Comparison of ENCODE assay signal across 16 cellular contexts in the genomic region with DNA sequence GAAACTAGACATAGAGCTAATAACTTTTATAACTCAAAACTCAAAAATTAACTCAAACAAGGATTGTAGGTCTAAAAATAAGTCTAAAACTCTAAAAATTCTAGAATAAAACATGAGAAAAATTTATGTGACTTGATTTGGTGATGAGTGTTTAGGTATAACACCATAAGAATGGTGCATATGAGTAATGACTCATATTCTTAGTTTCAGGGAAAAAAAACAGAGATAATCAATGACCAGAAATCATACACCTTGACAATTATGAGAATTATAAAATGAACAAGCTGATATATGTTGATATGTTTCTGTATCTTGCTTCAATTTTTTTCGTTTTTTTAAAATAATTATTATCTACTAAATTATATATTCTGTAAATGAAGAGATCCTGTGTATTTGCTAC.
DNase-seq lines count a peak whose midpoint lies in the region; ATAC-seq, FAIRE-seq and TF ChIP-seq lines count a peak whose summit lies in the region.
"Had no signal": no experiment of that assay in that cellular context is flagged by ENCODE, and none has a peak within 500 bp of the region (broad histone marks: within the 10 kb centered on the region; RNA-seq: fewer than 3 reads in every experiment).

No MANE protein-coding gene starts in this region.

- ATAC-seq in GM18861 (IDR thresholded peaks at IDR 0.05; ENCODE audit: unreplicated experiment) (peak; percentile 82), GM19468 (IDR thresholded peaks at IDR 0.05; ENCODE audit: extremely low read depth, unreplicated experiment) (peak; percentile 64), HG03159 (IDR thresholded peaks at IDR 0.05; ENCODE audit: unreplicated experiment) (peak; percentile 54)
- ATAC-seq: GM12878 had no signal

- DNase-seq in kidney = no peak
- DNase-seq in stimulated activated CD8-positive, alpha-beta memory T cell treated with anti-CD3 and anti-CD28 coated beads, Interleukin-4, amount 100 ng/mL, for 48 hours = no peak
- no peak for DNase-seq in tibial artery
- DNase-seq in testis = no peak
- DNase-seq: Caco-2; CD4-positive, CD25-positive, alpha-beta regulatory T cell; DMS79 treated with DMSO at 0.1 percent for 48 hours; H9 had no signal

- H3K4me3 ChIP-seq in kidney (ENCODE audit: low read length in 2 of 2) (no peak overlapping the region), tibial artery (no peak overlapping the region), testis (no peak overlapping the region)
- H3K4me3 ChIP-seq: BLaER1 treated with 17β-estradiol and CSF1 and Interleukin-3, amounts not matched to agents 10 nM and 100 nM; GM12878 had no signal

- no peaks in the 10 kb centered on the region for H3K36me3 ChIP-seq in kidney (ENCODE audit: control insufficient read depth in 1 of 2, insufficient read depth in 2 of 2, low read length in 2 of 2)
- no peaks in the 10 kb centered on the region for H3K36me3 ChIP-seq in tibial artery
- H3K36me3 ChIP-seq in testis (ENCODE audit: low read depth, missing control alignments) = no peaks in the 10 kb centered on the region
- H3K36me3 ChIP-seq: BLaER1 treated with 17β-estradiol and CSF1 and Interleukin-3, amounts not matched to agents 10 nM and 100 nM had no signal

- H3K9ac ChIP-seq in kidney (ENCODE audit: low read length in 2 of 2) = no peak overlapping the region
- H3K9ac ChIP-seq: BLaER1 treated with 17β-estradiol and CSF1 and Interleukin-3, amounts not matched to agents 10 nM and 100 nM; KMS-11 had no signal

- intact Hi-C loops in kidney (cut with DNase I) (no loop called here), tibial artery (cut with DNase I; ENCODE audit: low total_unique reads) (no loop called here), testis (cut with DNase I; ENCODE audit: low total_unique reads) (no loop called here)

- no peak for TF ChIP-seq POLR2A in testis (IDR thresholded peaks at IDR 0.05)

- H3K9me3 ChIP-seq in kidney (ENCODE audit: control insufficient read depth in 1 of 2, low read length in 2 of 2) (no peaks in the 10 kb centered on the region), tibial artery (no peaks in the 10 kb centered on the region), testis (no peaks in the 10 kb centered on the region)
- H3K9me3 ChIP-seq: Caco-2 had no signal

- FAIRE-seq in kidney (lab: Jason Lieb, UNC) = peak; percentile 82
- FAIRE-seq: GM12878, H1 had no signal

- H3K27ac ChIP-seq in kidney (ENCODE audit: low read depth in 2 of 2, low read length in 2 of 2) (no peak overlapping the region), tibial artery (no peak overlapping the region), testis (no peak overlapping the region)
- H3K27ac ChIP-seq: BLaER1 treated with 17β-estradiol and CSF1 and Interleukin-3, amounts not matched to agents 10 nM and 100 nM; HL-60; KMS-11 had no signal

- TF ChIP-seq CTCF in kidney (IDR thresholded peaks at IDR 0.05; ENCODE audit: borderline replicate concordance, extremely low read depth, insufficient read depth) = no peak
- no peak for TF ChIP-seq CTCF in tibial artery (IDR thresholded peaks at IDR 0.05)
- no peak for TF ChIP-seq CTCF in testis (IDR thresholded peaks at IDR 0.05)

- H3K4me1 ChIP-seq in kidney (ENCODE audit: control insufficient read depth in 1 of 2, insufficient read depth in 1 of 2, low read depth in 1 of 2, low read length in 2 of 2) (no peaks in the 10 kb centered on the region), tibial artery (no peaks in the 10 kb centered on the region), testis (no peaks in the 10 kb centered on the region)
- H3K4me1 ChIP-seq: Caco-2 had no signal

- 66 to 69% methylated on average over 1 of the region's 1 CpG for WGBS in testis, 2 donors

- H3K27me3 ChIP-seq in tibial artery (no peaks in the 10 kb centered on the region), testis (no peaks in the 10 kb centered on the region)
- H3K27me3 ChIP-seq: BLaER1 treated with 17β-estradiol and CSF1 and Interleukin-3, amounts not matched to agents 10 nM and 100 nM had no signal
